Comparison of ENCODE assay signal across 1 cellular context in the genomic region with DNA sequence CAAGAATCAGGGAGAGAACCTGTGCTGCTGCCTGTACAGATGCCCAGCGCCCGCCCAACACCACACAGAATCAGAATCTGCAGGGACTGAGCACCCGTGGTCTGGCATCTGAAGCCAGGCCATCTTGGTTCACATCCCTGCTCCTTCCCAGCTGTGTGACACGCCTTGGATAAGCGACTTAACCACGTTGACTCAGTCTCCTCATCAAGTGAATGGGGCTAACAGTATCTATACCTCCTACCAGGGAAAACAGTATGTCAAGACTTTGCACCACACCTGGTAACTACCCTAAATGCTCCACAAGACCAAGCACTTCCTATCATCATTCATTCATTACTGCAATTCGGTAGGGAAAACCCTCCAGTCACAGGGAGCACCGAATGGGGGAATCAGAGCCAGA.
TF ChIP-seq lines count a peak whose summit lies in the region.

No MANE protein-coding gene starts in this region.

TF ChIP-seq in WTC11, 78 proteins besides CTCF, POLR2A, EP300 and RAD21 (continued from another document):
- TF ChIP-seq, protein P1, sequence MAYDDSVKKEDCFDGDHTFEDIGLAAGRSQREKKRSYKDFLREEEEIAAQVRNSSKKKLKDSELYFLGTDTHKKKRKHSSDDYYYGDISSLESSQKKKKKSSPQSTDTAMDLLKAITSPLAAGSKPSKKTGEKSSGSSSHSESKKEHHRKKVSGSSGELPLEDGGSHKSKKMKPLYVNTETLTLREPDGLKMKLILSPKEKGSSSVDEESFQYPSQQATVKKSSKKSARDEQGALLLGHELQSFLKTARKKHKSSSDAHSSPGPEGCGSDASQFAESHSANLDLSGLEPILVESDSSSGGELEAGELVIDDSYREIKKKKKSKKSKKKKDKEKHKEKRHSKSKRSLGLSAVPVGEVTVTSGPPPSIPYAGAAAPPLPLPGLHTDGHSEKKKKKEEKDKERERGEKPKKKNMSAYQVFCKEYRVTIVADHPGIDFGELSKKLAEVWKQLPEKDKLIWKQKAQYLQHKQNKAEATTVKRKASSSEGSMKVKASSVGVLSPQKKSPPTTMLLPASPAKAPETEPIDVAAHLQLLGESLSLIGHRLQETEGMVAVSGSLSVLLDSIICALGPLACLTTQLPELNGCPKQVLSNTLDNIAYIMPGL (CRISPR knock-in tag; IDR thresholded peaks at IDR 0.05): no peak
